In genomic region chr13:95536629-95537241, GRCh38 we compare ENCODE assay signal across 9 cellular contexts. TPM values are rescaled to one million over a fixed set of nuclear protein-coding genes. Genes with fewer than 3 reads are reported as not detected.
DNase-seq lines count a peak whose midpoint lies in the region; ATAC-seq, FAIRE-seq and TF ChIP-seq lines count a peak whose summit lies in the region.
"Had no signal": no experiment of that assay in that cellular context is flagged by ENCODE, and none has a peak within 500 bp of the region (broad histone marks: within the 10 kb centered on the region; RNA-seq: fewer than 3 reads in every experiment).

No MANE protein-coding gene starts in this region.

- ATAC-seq in GM19397 (IDR thresholded peaks at IDR 0.05; ENCODE audit: unreplicated experiment): no peak
- ATAC-seq in activated T-cell treated with anti-CD3 and anti-CD28 coated beads, Interleukin-2, amount 50 U/mL, for 4 hours: no peak

- H3K4me3 ChIP-seq in bronchial epithelial cell (ENCODE audit: low read depth, low read length): no peak overlapping the region

- no peak overlapping the region for H3K4me3 Mint-ChIP-seq in activated T-cell treated with anti-CD3 and anti-CD28 coated beads, Interleukin-2, amount 50 U/mL, for 4 hours
- H3K4me3 Mint-ChIP-seq: T-helper 1 cell treated with Interleukin-12 subunit alpha and Interleukin-12 subunit beta and Interleukin-4 antibody, amounts not matched to agents 30 μg/mL and 1 μg/mL, for 36 hours had no signal

- FAIRE-seq in bronchial epithelial cell (lab: Jason Lieb, UNC): no peak
- no peak for FAIRE-seq in urothelium cell line (lab: Jason Lieb, UNC)

- peaks cover 39% of the 10 kb centered on the region for H3K27me3 Mint-ChIP-seq in activated T-cell treated with anti-CD3 and anti-CD28 coated beads, Interleukin-2, amount 50 U/mL, for 4 hours (ENCODE audit: low read depth)

- no peaks in the 10 kb centered on the region for H3K36me3 Mint-ChIP-seq in activated T-cell treated with anti-CD3 and anti-CD28 coated beads, Interleukin-2, amount 50 U/mL, for 4 hours (ENCODE audit: insufficient read depth)

- peaks cover 7% of the 10 kb centered on the region for H3K4me1 Mint-ChIP-seq in activated T-cell treated with anti-CD3 and anti-CD28 coated beads, Interleukin-2, amount 50 U/mL, for 4 hours (ENCODE audit: low read depth)

- in situ Hi-C loops in GM13977 (cut with MboI; ENCODE audit: low pct_unique_long_range_greater_than_20kb, low sequenced_read_pairs, unreplicated experiment): loop anchor here (25.0 kb wide), 1 partner anchor 301 kb away; no protein-coding TSS in a partner anchor

- DNase-seq in GM13977 (ENCODE audit: low spot score) (no peak), NCI-H1694 treated with DMSO at 0.1 percent for 48 hours (lab: John Stamatoyannopoulos, UW) (peak; percentile 48), bronchial epithelial cell (ENCODE audit: low read depth) (peak; percentile 44), pons (ENCODE audit: low spot score) (peak; percentile 27), urothelium cell line (ENCODE audit: low spot score) (no peak)
- no peak for DNase-seq in activated T-cell treated with anti-CD3 and anti-CD28 coated beads, Interleukin-2, amount 50 U/mL, for 4 hours

- no peaks in the 10 kb centered on the region for H3K9me3 Mint-ChIP-seq in activated T-cell treated with anti-CD3 and anti-CD28 coated beads, Interleukin-2, amount 50 U/mL, for 4 hours
- H3K9me3 Mint-ChIP-seq: T-helper 1 cell treated with Interleukin-12 subunit alpha and Interleukin-12 subunit beta and Interleukin-4 antibody, amounts not matched to agents 30 μg/mL and 1 μg/mL, for 36 hours had no signal

- no peaks in the 10 kb centered on the region for H3K36me3 ChIP-seq in bronchial epithelial cell (ENCODE audit: control insufficient read depth, insufficient read depth, low read length)
- H3K36me3 ChIP-seq: neutrophil had no signal

- no peaks in the 10 kb centered on the region for H3K27me3 ChIP-seq in bronchial epithelial cell (ENCODE audit: control insufficient read depth, insufficient read depth, low read length)
- H3K27me3 ChIP-seq: neutrophil had no signal

- TF ChIP-seq CTCF in GM13977 (IDR thresholded peaks at IDR 0.05; ENCODE audit: extremely low read depth, insufficient read depth, missing control alignments): peak; percentile 50
- peak; percentile 1 for TF ChIP-seq CTCF in bronchial epithelial cell (IDR thresholded peaks at IDR 0.05; ENCODE audit: insufficient read depth, low read length, severe bottlenecking)

RNA-seq across cellular contexts. Expression of gene CLDN10, which starts 15.8 kb away (rescaled TPM):
- 0.51 TPM in 1 of 2 replicates, not detected in the other for total RNA-seq in bronchial epithelial cell
- not detected for total RNA-seq in activated T-cell treated with anti-CD3 and anti-CD28 coated beads, Interleukin-2, amount 50 U/mL, for 4 hours

Comparison
In these comparisons a context has a peak if more than half of its experiments do, and no peak if none do; other contexts are left out.
1. DNase-seq: peak in NCI-H1694 treated with DMSO at 0.1 percent for 48 hours (single experiment), bronchial epithelial cell (single experiment) and pons (single experiment); none in GM13977 (single experiment), activated T-cell treated with anti-CD3 and anti-CD28 coated beads, Interleukin-2, amount 50 U/mL, for 4 hours (single experiment) and urothelium cell line (single experiment).